Comparison of ENCODE assay signal across 8 cellular contexts in the genomic region with DNA sequence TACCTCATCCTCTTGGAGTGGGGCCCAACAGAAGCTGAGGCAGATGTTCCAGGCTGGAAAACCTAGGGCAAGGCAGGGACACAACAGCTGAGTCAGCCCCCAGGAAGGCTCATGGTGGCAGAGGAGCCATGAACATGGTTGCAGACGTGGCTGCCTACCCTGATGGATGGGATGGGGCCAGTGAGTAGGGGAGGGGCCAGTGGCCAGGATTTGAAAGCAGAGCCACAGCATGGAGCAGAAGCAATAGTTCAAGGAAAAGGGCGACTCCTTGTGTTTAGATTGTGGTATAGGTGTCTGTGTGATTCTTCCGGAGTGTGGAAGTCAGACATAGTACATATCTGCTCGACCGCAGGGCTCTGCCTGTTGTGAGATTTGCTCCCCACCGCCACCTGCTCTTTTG. TPM values are rescaled to one million over a fixed set of nuclear protein-coding genes. Genes with fewer than 3 reads are reported as not detected.
DNase-seq lines count a peak whose midpoint lies in the region; ATAC-seq and TF ChIP-seq lines count a peak whose summit lies in the region.

No MANE protein-coding gene starts in this region.

- peak; percentile 40 for TF ChIP-seq CTCF in fibroblast of villous mesenchyme (IDR thresholded peaks at IDR 0.05; ENCODE audit: insufficient read depth, low read depth, low read length)

- ATAC-seq in GM19328 (IDR thresholded peaks at IDR 0.05; ENCODE audit: unreplicated experiment), result no peak
- no peak for ATAC-seq in HG03469 (IDR thresholded peaks at IDR 0.05; ENCODE audit: unreplicated experiment)
- no peak for ATAC-seq in GM18511 (IDR thresholded peaks at IDR 0.05; ENCODE audit: unreplicated experiment)
- no peak for ATAC-seq in GM21447 (IDR thresholded peaks at IDR 0.05; ENCODE audit: unreplicated experiment)

- H3K4me3 ChIP-seq in fibroblast of villous mesenchyme (ENCODE audit: low read depth, low read length), result no peak overlapping the region

- peak; percentile 53 for DNase-seq in stimulated activated CD4-positive, alpha-beta T cell treated with anti-CD3 and anti-CD28 coated beads, Interleukin-1b, Interleukin-23, amount 100 ng/mL, for 48 hours
- no peak for DNase-seq in stimulated activated CD4-positive, alpha-beta T cell treated with anti-CD3 and anti-CD28 coated beads, Interleukin-12 subunit alpha, Interleukin-12 subunit beta, amount 100 ng/mL, for 4 hours
- DNase-seq in T-helper 2 cell (peak in 3 of 5 experiments; percentile 16 to 79 (median 31)), fibroblast of villous mesenchyme (ENCODE audit: low read depth) (peak; percentile 35)

RNA-seq across cellular contexts. Expression of a gene that starts 24.2 kb away (rescaled TPM):
- 3.2 and 3.5 TPM in 2 replicates for total RNA-seq in fibroblast of villous mesenchyme
